ENCODE assay signal across 9 cellular contexts in genomic region chr12:109099426-109100020, GRCh38. TPM values are rescaled to one million over a fixed set of nuclear protein-coding genes. Genes with fewer than 3 reads are reported as not detected.
DNase-seq lines count a peak whose midpoint lies in the region; ATAC-seq, FAIRE-seq and TF ChIP-seq lines count a peak whose summit lies in the region.
"Had no signal": no experiment of that assay in that cellular context is flagged by ENCODE, and none has a peak within 500 bp of the region (broad histone marks: within the 10 kb centered on the region; RNA-seq: fewer than 3 reads in every experiment).

No MANE protein-coding gene starts in this region.

- CTCF ChIA-PET in activated CD8-positive, alpha-beta memory T cell treated with anti-CD3 and anti-CD28 coated beads, Interleukin-2, amount 10 ng/mL, durations not matched to agents 7 days and 5 days (lab: Charles Lee): interaction anchor here (0.8 to 3.1 kb wide), 6 partner anchors 13 to 588 kb away, joined by 3 to 29 read pairs (median 4); partner anchors contain the start of gene USP30

- no peaks in the 10 kb centered on the region for H3K27me3 Mint-ChIP-seq in activated CD8-positive, alpha-beta memory T cell treated with anti-CD3 and anti-CD28 coated beads, Interleukin-2, amount 10 ng/mL, durations not matched to agents 7 days and 5 days
- H3K27me3 Mint-ChIP-seq in activated naive CD8-positive, alpha-beta T cell: no peaks in the 10 kb centered on the region
- peaks cover 0 to 2% (median 0%) of the 10 kb centered on the region in 3 donors for H3K27me3 Mint-ChIP-seq in CD14-positive monocyte (ENCODE audit: low read depth in 3 of 3)

- no peak for ATAC-seq in activated CD8-positive, alpha-beta memory T cell treated with anti-CD3 and anti-CD28 coated beads, Interleukin-2, amount 10 ng/mL, durations not matched to agents 7 days and 5 days
- no peak for ATAC-seq in HG03108 (IDR thresholded peaks at IDR 0.05; ENCODE audit: unreplicated experiment)
- no peak for ATAC-seq in HG03196 (IDR thresholded peaks at IDR 0.05; ENCODE audit: unreplicated experiment)

- H3K4me3 Mint-ChIP-seq in activated CD8-positive, alpha-beta memory T cell treated with anti-CD3 and anti-CD28 coated beads, Interleukin-2, amount 10 ng/mL, durations not matched to agents 7 days and 5 days: peak overlapping the region; percentile 77
- H3K4me3 Mint-ChIP-seq in activated naive CD8-positive, alpha-beta T cell: peak overlapping the region; percentile 89
- no peak overlapping the region for H3K4me3 Mint-ChIP-seq in CD14-positive monocyte

- intact Hi-C loops in CD14-positive monocyte (cut with micrococcal nuclease): loop anchor here (2.0 to 10.0 kb wide), 8 partner anchors 47 to 585 kb away; partner anchors contain the start of genes FICD (in 2 of the 2), KCTD10 (in 1 of the 2), SSH1 (in 1 of the 2) and UBE3B (in 1 of the 2)

- no peak for TF ChIP-seq CTCF in keratinocyte (optimal IDR thresholded peaks at IDR 0.05 in 1 of 3, IDR thresholded peaks at IDR 0.05 in 1 of 3, conservative IDR thresholded peaks at IDR 0.05 in 1 of 3; ENCODE audit: extremely low read depth in 1 of 3, insufficient read depth in 2 of 3, low read length in 3 of 3)
- TF ChIP-seq CTCF in CD14-positive monocyte (IDR thresholded peaks at IDR 0.05): no peak

- H3K27ac ChIP-seq in keratinocyte (ENCODE audit: control insufficient read depth, insufficient read depth, low read length) (no peak overlapping the region), subcutaneous abdominal adipose tissue (ENCODE audit: low read depth, low read length) (peak overlapping the region; percentile 86)

- no peak overlapping the region for H2AFZ ChIP-seq in keratinocyte (ENCODE audit: control insufficient read depth, low read length)

- DNase-seq in activated CD8-positive, alpha-beta memory T cell treated with anti-CD3 and anti-CD28 coated beads, Interleukin-2, amount 10 ng/mL, durations not matched to agents 7 days and 5 days: peak; percentile 38
- DNase-seq in activated CD8-positive, alpha-beta memory T cell treated with anti-CD3 and anti-CD28 coated beads, Interleukin-2, amount 50 U/mL, for 48 hours: no peak
- DNase-seq in keratinocyte (ENCODE audit: low read depth, low spot score) (no peak), CD14-positive monocyte (ENCODE audit: low spot score) (no peak)
- DNase-seq: cortex of kidney had no signal

- H3K27me3 ChIP-seq in keratinocyte (ENCODE audit: control insufficient read depth, extremely low read depth, insufficient read depth, low read length): no peaks in the 10 kb centered on the region
- no peaks in the 10 kb centered on the region for H3K27me3 ChIP-seq in subcutaneous abdominal adipose tissue (ENCODE audit: control insufficient read depth in 5 of 5, insufficient read depth in 4 of 5, low read length in 5 of 5)

- no peak overlapping the region for H3K9ac ChIP-seq in keratinocyte (ENCODE audit: control insufficient read depth, extremely low read depth, insufficient read depth, low read length)
- H3K9ac ChIP-seq in subcutaneous abdominal adipose tissue (ENCODE audit: low read length in 5 of 5): peak overlapping the region; percentile 32 to 93 (median 85)

- H3K4me1 ChIP-seq in keratinocyte (ENCODE audit: control insufficient read depth, extremely low read depth, insufficient read depth, low read length) (peaks cover 6% of the 10 kb centered on the region), subcutaneous abdominal adipose tissue (ENCODE audit: control insufficient read depth in 5 of 5, insufficient read depth in 5 of 5, low read length in 5 of 5) (peaks cover 1 to 48% (median 32%) of the 10 kb centered on the region in 5 donors)

- no peaks in the 10 kb centered on the region for H3K9me1 ChIP-seq in keratinocyte (ENCODE audit: control insufficient read depth, extremely low read depth, insufficient read depth, low read length)

- no peaks in the 10 kb centered on the region for H3K9me3 Mint-ChIP-seq in activated CD8-positive, alpha-beta memory T cell treated with anti-CD3 and anti-CD28 coated beads, Interleukin-2, amount 10 ng/mL, durations not matched to agents 7 days and 5 days (ENCODE audit: low read depth)
- H3K9me3 Mint-ChIP-seq in activated naive CD8-positive, alpha-beta T cell (ENCODE audit: low read depth): no peaks in the 10 kb centered on the region
- H3K9me3 Mint-ChIP-seq in CD14-positive monocyte: peaks cover 0 to 2% (median 0%) of the 10 kb centered on the region in 7 donors

- peaks cover 31% of the 10 kb centered on the region for H3K4me1 Mint-ChIP-seq in activated CD8-positive, alpha-beta memory T cell treated with anti-CD3 and anti-CD28 coated beads, Interleukin-2, amount 10 ng/mL, durations not matched to agents 7 days and 5 days
- peaks cover 21% of the 10 kb centered on the region for H3K4me1 Mint-ChIP-seq in activated naive CD8-positive, alpha-beta T cell (ENCODE audit: low read depth)
- H3K4me1 Mint-ChIP-seq in CD14-positive monocyte: peaks cover 13% of the 10 kb centered on the region

- H3K4me3 ChIP-seq in keratinocyte (ENCODE audit: control insufficient read depth in 2 of 3, extremely low read depth in 1 of 3, insufficient read depth in 2 of 3, low read depth in 1 of 3, low read length in 3 of 3): no peak overlapping the region
- H3K4me3 ChIP-seq in subcutaneous abdominal adipose tissue (ENCODE audit: low read depth in 1 of 5, low read length in 5 of 5): peak overlapping the region; percentile 67 to 87 (median 82)

- H3K36me3 ChIP-seq in keratinocyte (ENCODE audit: control insufficient read depth in 2 of 2, extremely low read depth in 1 of 2, insufficient read depth in 2 of 2, low read length in 2 of 2) (peaks cover 10 to 11% of the 10 kb centered on the region in 2 experiments), subcutaneous abdominal adipose tissue (ENCODE audit: control insufficient read depth in 5 of 5, insufficient read depth in 5 of 5, low read length in 5 of 5) (peaks cover 5 to 28% (median 20%) of the 10 kb centered on the region in 5 donors)

- H3K79me2 ChIP-seq in keratinocyte (ENCODE audit: control insufficient read depth, insufficient read depth, low read length): no peaks in the 10 kb centered on the region

- H3K27ac Mint-ChIP-seq in activated CD8-positive, alpha-beta memory T cell treated with anti-CD3 and anti-CD28 coated beads, Interleukin-2, amount 10 ng/mL, durations not matched to agents 7 days and 5 days: peak overlapping the region; percentile 53
- peak overlapping the region; percentile 24 for H3K27ac Mint-ChIP-seq in activated naive CD8-positive, alpha-beta T cell
- peak overlapping the region in 1 of 7 donors; percentile 52 for H3K27ac Mint-ChIP-seq in CD14-positive monocyte

- H3K4me2 ChIP-seq in keratinocyte (ENCODE audit: control insufficient read depth, extremely low read depth, insufficient read depth, low read depth, low read length): peak overlapping the region; percentile 93

- no peaks in the 10 kb centered on the region for H4K20me1 ChIP-seq in keratinocyte (ENCODE audit: control insufficient read depth, extremely low read depth, insufficient read depth, low read length)

- FAIRE-seq in keratinocyte (lab: Jason Lieb, UNC): no peak

- no peaks in the 10 kb centered on the region for H3K9me3 ChIP-seq in keratinocyte (ENCODE audit: control insufficient read depth, low read depth, low read length)
- H3K9me3 ChIP-seq in subcutaneous abdominal adipose tissue (ENCODE audit: control insufficient read depth in 5 of 5, low read length in 5 of 5): no peaks in the 10 kb centered on the region

- peaks cover 38% of the 10 kb centered on the region for H3K36me3 Mint-ChIP-seq in activated CD8-positive, alpha-beta memory T cell treated with anti-CD3 and anti-CD28 coated beads, Interleukin-2, amount 10 ng/mL, durations not matched to agents 7 days and 5 days
- peaks cover 10% of the 10 kb centered on the region for H3K36me3 Mint-ChIP-seq in activated naive CD8-positive, alpha-beta T cell
- H3K36me3 Mint-ChIP-seq in CD14-positive monocyte: peaks cover 7 to 11% of the 10 kb centered on the region in 2 donors

- dilution Hi-C loops in keratinocyte (cut with MboI; ENCODE audit: extremely low pct_ligation_motif_present, low sequenced_read_pairs): loop anchor here (10.0 to 25.0 kb wide), 2 partner anchors 288 to 435 kb away; no protein-coding TSS in a partner anchor

RNA-seq across cellular contexts. Expression of gene UNG, which starts 2.1 kb away (rescaled TPM):
- total RNA-seq in activated CD8-positive, alpha-beta memory T cell treated with anti-CD3 and anti-CD28 coated beads, Interleukin-2, amount 10 ng/mL, durations not matched to agents 7 days and 5 days: 10 to 100 TPM; 53.7 to 75.6 TPM
- polyA plus RNA-seq in keratinocyte: 17.9 to 35.1 TPM (median 26.3 TPM) in 3 replicates
- 15.4 TPM for polyA plus RNA-seq in keratinocyte (2011; ENCODE audit: low read depth)
- polyA plus RNA-seq in keratinocyte (2011; cell fraction: cytosol; rRNA removed): 21.4 and 24.3 TPM in 2 replicates
- polyA plus RNA-seq in keratinocyte (2011; cell fraction: nucleus; rRNA removed): 19.5 and 20.1 TPM in 2 replicates
- 17.2 and 27.4 TPM in 2 replicates for polyA plus RNA-seq in keratinocyte (2012; ENCODE audit: low replicate concordance)
- 8.0 to 11.4 TPM (median 8.9 TPM) in 3 replicates for polyA minus RNA-seq in keratinocyte
- polyA minus RNA-seq in keratinocyte (2011; cell fraction: cytosol; rRNA and poly(A)+ RNA removed): 5.8 TPM
- polyA minus RNA-seq in keratinocyte (2011; cell fraction: nucleus; rRNA and poly(A)+ RNA removed): 5.4 and 7.9 TPM in 2 replicates
- 1 to 10 TPM; 2.0 to 2.1 TPM for polyA plus RNA-seq in CD14-positive monocyte

RNA-seq across cellular contexts. Expression of gene ALKBH2, which starts 6.3 kb away (rescaled TPM):
- 10 to 100 TPM; 14.0 to 17.2 TPM for total RNA-seq in activated CD8-positive, alpha-beta memory T cell treated with anti-CD3 and anti-CD28 coated beads, Interleukin-2, amount 10 ng/mL, durations not matched to agents 7 days and 5 days
- polyA plus RNA-seq in keratinocyte (18.3 to 31.0 TPM (median 25.2 TPM) in 3 replicates), CD14-positive monocyte (1 to 10 TPM; 3.7 to 4.5 TPM)
- 29.8 TPM for polyA plus RNA-seq in keratinocyte (2011; ENCODE audit: low read depth)
- 16.1 and 19.7 TPM in 2 replicates for polyA plus RNA-seq in keratinocyte (2011; cell fraction: cytosol; rRNA removed)
- 30.6 and 32.1 TPM in 2 replicates for polyA plus RNA-seq in keratinocyte (2011; cell fraction: nucleus; rRNA removed)
- 23.7 and 28.9 TPM in 2 replicates for polyA plus RNA-seq in keratinocyte (2012; ENCODE audit: low replicate concordance)
- polyA minus RNA-seq in keratinocyte: 6.6 to 17.8 TPM (median 7.8 TPM) in 3 replicates
- 9.2 TPM for polyA minus RNA-seq in keratinocyte (2011; cell fraction: cytosol; rRNA and poly(A)+ RNA removed)
- polyA minus RNA-seq in keratinocyte (2011; cell fraction: nucleus; rRNA and poly(A)+ RNA removed): 6.9 and 8.6 TPM in 2 replicates

RNA-seq across cellular contexts. Expression of gene ACACB, which starts 16.9 kb away (rescaled TPM):
- 10 to 100 TPM; 10.4 to 15.1 TPM for total RNA-seq in activated CD8-positive, alpha-beta memory T cell treated with anti-CD3 and anti-CD28 coated beads, Interleukin-2, amount 10 ng/mL, durations not matched to agents 7 days and 5 days
- polyA plus RNA-seq in keratinocyte: 0.54 to 2.1 TPM (median 1.3 TPM) in 3 replicates
- 0.74 TPM for polyA plus RNA-seq in keratinocyte (2011; ENCODE audit: low read depth)
- polyA plus RNA-seq in keratinocyte (2011; cell fraction: cytosol; rRNA removed): 0.27 and 0.47 TPM in 2 replicates
- polyA plus RNA-seq in keratinocyte (2011; cell fraction: nucleus; rRNA removed): 1.5 and 2.3 TPM in 2 replicates
- 0.54 and 1.3 TPM in 2 replicates for polyA plus RNA-seq in keratinocyte (2012; ENCODE audit: low replicate concordance)
- polyA minus RNA-seq in keratinocyte: 1.8 to 3.5 TPM (median 2.0 TPM) in 3 replicates
- 0.77 TPM for polyA minus RNA-seq in keratinocyte (2011; cell fraction: cytosol; rRNA and poly(A)+ RNA removed)
- polyA minus RNA-seq in keratinocyte (2011; cell fraction: nucleus; rRNA and poly(A)+ RNA removed): 3.7 and 4.0 TPM in 2 replicates
- polyA plus RNA-seq in CD14-positive monocyte: 1 to 10 TPM in 1 of 2 donors, under 1 TPM in 1; 0.14 to 1.9 TPM

RNA-seq across cellular contexts. Expression of gene USP30, which starts 47.1 kb away (rescaled TPM):
- 1 to 10 TPM; 5.9 to 8.7 TPM for total RNA-seq in activated CD8-positive, alpha-beta memory T cell treated with anti-CD3 and anti-CD28 coated beads, Interleukin-2, amount 10 ng/mL, durations not matched to agents 7 days and 5 days
- polyA plus RNA-seq in keratinocyte: 8.4 to 11.3 TPM (median 10.0 TPM) in 3 replicates
- polyA plus RNA-seq in keratinocyte (2011; ENCODE audit: low read depth): 2.9 TPM
- polyA plus RNA-seq in keratinocyte (2011; cell fraction: cytosol; rRNA removed): 4.7 and 9.5 TPM in 2 replicates
- 14.9 and 20.0 TPM in 2 replicates for polyA plus RNA-seq in keratinocyte (2011; cell fraction: nucleus; rRNA removed)
- 3.4 and 6.1 TPM in 2 replicates for polyA plus RNA-seq in keratinocyte (2012; ENCODE audit: low replicate concordance)
- polyA minus RNA-seq in keratinocyte: 4.9 to 19.3 TPM (median 17.0 TPM) in 3 replicates
- polyA minus RNA-seq in keratinocyte (2011; cell fraction: cytosol; rRNA and poly(A)+ RNA removed): 13.0 TPM
- polyA minus RNA-seq in keratinocyte (2011; cell fraction: nucleus; rRNA and poly(A)+ RNA removed): 5.7 and 12.1 TPM in 2 replicates
- 1 to 10 TPM; 4.5 to 8.2 TPM for polyA plus RNA-seq in CD14-positive monocyte

Comparison
In these comparisons a context has a peak if more than half of its experiments do, and no peak if none do; other contexts are left out.
1. H3K4me3 Mint-ChIP-seq: peak in activated CD8-positive, alpha-beta memory T cell treated with anti-CD3 and anti-CD28 coated beads, Interleukin-2, amount 10 ng/mL, durations not matched to agents 7 days and 5 days (single experiment) and activated naive CD8-positive, alpha-beta T cell (single experiment); none in CD14-positive monocyte (0 of 2).
2. H3K4me3 ChIP-seq: peak in subcutaneous abdominal adipose tissue (5 of 5); none in keratinocyte (0 of 3).